ENCODE assay signal across 23 cellular contexts in the genomic region with DNA sequence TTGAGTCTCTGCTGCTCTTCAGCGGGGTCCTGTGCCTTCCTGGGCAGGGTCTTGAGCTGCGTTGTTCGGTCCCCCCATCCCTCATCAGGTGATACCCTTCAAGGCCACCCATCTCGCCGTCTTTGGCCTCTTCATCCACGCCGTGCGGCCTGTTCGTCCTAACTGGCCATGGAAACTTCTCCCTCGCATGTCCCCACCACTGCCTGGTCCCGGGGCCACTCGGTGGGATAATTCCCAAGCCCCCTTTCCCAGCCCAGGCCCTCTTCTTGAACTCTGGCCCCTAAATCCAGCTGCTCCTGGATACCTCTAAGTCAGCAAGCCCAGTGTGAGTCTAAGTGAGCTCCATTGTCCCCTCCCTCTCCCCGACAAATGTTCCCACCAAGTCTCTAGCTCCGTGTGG.
DNase-seq lines count a peak whose midpoint lies in the region; ATAC-seq and TF ChIP-seq lines count a peak whose summit lies in the region.
"Had no signal": no experiment of that assay in that cellular context is flagged by ENCODE, and none has a peak within 500 bp of the region (broad histone marks: within the 10 kb centered on the region; RNA-seq: fewer than 3 reads in every experiment).

No MANE protein-coding gene starts in this region.

- H2AFZ ChIP-seq in neuronal stem cell (ENCODE audit: low read length) = no peak overlapping the region

- H2BK120ac ChIP-seq in neuronal stem cell (ENCODE audit: low read depth, low read length) = no peak overlapping the region

- H3K9me3 Mint-ChIP-seq in IgD-negative memory B cell (no peaks in the 10 kb centered on the region), type B pancreatic cell (no peaks in the 10 kb centered on the region), glutamatergic neuron (ENCODE audit: unreplicated experiment) (peaks cover 4% of the 10 kb centered on the region)
- H3K9me3 Mint-ChIP-seq in central memory CD8-positive, alpha-beta T cell = no peaks in the 10 kb centered on the region
- H3K9me3 Mint-ChIP-seq in activated CD4-positive, alpha-beta T cell treated with anti-CD3 and anti-CD28 coated beads, Interleukin-2, amount 10 ng/mL, durations not matched to agents 24 days and 14 days = no peaks in the 10 kb centered on the region
- H3K9me3 Mint-ChIP-seq: CD8-positive, alpha-beta memory T cell; HFFc6 had no signal

- peak overlapping the region; percentile 17 for H3K14ac ChIP-seq in neuronal stem cell (ENCODE audit: low read length)

- no peak overlapping the region for H2BK15ac ChIP-seq in neuronal stem cell (ENCODE audit: low read length)

- H3K79me1 ChIP-seq in neuronal stem cell (ENCODE audit: low read depth, low read length) = no peaks in the 10 kb centered on the region

- H3K4me3 Mint-ChIP-seq in IgD-negative memory B cell (peak overlapping the region in 1 of 4 donors; percentile 22), type B pancreatic cell (no peak overlapping the region), glutamatergic neuron (ENCODE audit: unreplicated experiment) (no peak overlapping the region)
- H3K4me3 Mint-ChIP-seq in central memory CD8-positive, alpha-beta T cell = no peak overlapping the region
- H3K4me3 Mint-ChIP-seq in activated CD4-positive, alpha-beta T cell treated with anti-CD3 and anti-CD28 coated beads, Interleukin-2, amount 10 ng/mL, durations not matched to agents 24 days and 14 days = no peak overlapping the region
- H3K4me3 Mint-ChIP-seq: CD8-positive, alpha-beta memory T cell; HFFc6 had no signal

- H3K4ac ChIP-seq in neuronal stem cell (ENCODE audit: low read length) = no peak overlapping the region

- H2BK12ac ChIP-seq in neuronal stem cell (ENCODE audit: low read length) = no peak overlapping the region

- no peak overlapping the region for H2AK5ac ChIP-seq in neuronal stem cell (ENCODE audit: low read depth, low read length)

- ATAC-seq in central memory CD8-positive, alpha-beta T cell (replicated peaks; ENCODE audit: extremely low read depth, poor library complexity, severe bottlenecking) = no peak
- no peak for ATAC-seq in HG02970 (IDR thresholded peaks at IDR 0.05; ENCODE audit: low FRiP score, unreplicated experiment)
- ATAC-seq: Panc1 had no signal

- H3K36me3 ChIP-seq in neuronal stem cell (replicated peaks in 1 of 2; ENCODE audit: control insufficient read depth in 2 of 2, insufficient read depth in 2 of 2, low read length in 2 of 2) = no peaks in the 10 kb centered on the region
- H3K36me3 ChIP-seq: MG63 had no signal

- H4K91ac ChIP-seq in neuronal stem cell (ENCODE audit: low read depth, low read length, poor library complexity) = no peak overlapping the region

- H3K23ac ChIP-seq in neuronal stem cell (ENCODE audit: low read depth, low read length, poor library complexity) = peak overlapping the region; percentile 58

- H3K27ac Mint-ChIP-seq in IgD-negative memory B cell (peak overlapping the region in 2 of 3 donors; percentile 47 to 88), type B pancreatic cell (peak overlapping the region; percentile 57), glutamatergic neuron (ENCODE audit: unreplicated experiment) (no peak overlapping the region)
- peak overlapping the region; percentile 90 for H3K27ac Mint-ChIP-seq in central memory CD8-positive, alpha-beta T cell (ENCODE audit: low read depth)
- H3K27ac Mint-ChIP-seq in activated CD4-positive, alpha-beta T cell treated with anti-CD3 and anti-CD28 coated beads, Interleukin-2, amount 10 ng/mL, durations not matched to agents 24 days and 14 days = no peak overlapping the region
- H3K27ac Mint-ChIP-seq: HFFc6 had no signal

- H4K8ac ChIP-seq in neuronal stem cell (ENCODE audit: low read depth, low read length) = no peak overlapping the region

- no peak overlapping the region for H3K18ac ChIP-seq in neuronal stem cell (ENCODE audit: low read length)

- intact Hi-C loops in activated CD4-positive, alpha-beta T cell treated with anti-CD3 and anti-CD28 coated beads, Interleukin-2, amount 10 ng/mL, durations not matched to agents 24 days and 14 days (cut with micrococcal nuclease) = no loop called here

- H2BK5ac ChIP-seq in neuronal stem cell (ENCODE audit: low read length) = no peak overlapping the region

- H3K27ac ChIP-seq in neuronal stem cell (replicated peaks; ENCODE audit: low read length) = no peak overlapping the region
- H3K27ac ChIP-seq: C4-2B, SK-N-MC had no signal

- H3K4me1 ChIP-seq in neuronal stem cell (ENCODE audit: control insufficient read depth in 2 of 2, insufficient read depth in 1 of 2, low read depth in 1 of 2, low read length in 2 of 2) = no peaks in the 10 kb centered on the region

- H3K9me3 ChIP-seq in neuronal stem cell (replicated peaks in 1 of 2; ENCODE audit: control insufficient read depth in 2 of 2, insufficient read depth in 1 of 2, low read depth in 1 of 2, low read length in 2 of 2) = no peaks in the 10 kb centered on the region
- H3K9me3 ChIP-seq: MG63 had no signal

- H3K27me3 Mint-ChIP-seq in IgD-negative memory B cell (no peaks in the 10 kb centered on the region), type B pancreatic cell (no peaks in the 10 kb centered on the region), glutamatergic neuron (ENCODE audit: unreplicated experiment) (peaks cover 5% of the 10 kb centered on the region)
- H3K27me3 Mint-ChIP-seq in central memory CD8-positive, alpha-beta T cell = no peaks in the 10 kb centered on the region
- no peaks in the 10 kb centered on the region for H3K27me3 Mint-ChIP-seq in activated CD4-positive, alpha-beta T cell treated with anti-CD3 and anti-CD28 coated beads, Interleukin-2, amount 10 ng/mL, durations not matched to agents 24 days and 14 days
- H3K27me3 Mint-ChIP-seq: CD8-positive, alpha-beta memory T cell had no signal

- H3K9ac ChIP-seq in neuronal stem cell (ENCODE audit: low read depth, low read length, poor library complexity) = no peak overlapping the region

- no peak overlapping the region for H3K4me3 ChIP-seq in neuronal stem cell (ENCODE audit: low read length in 2 of 2)
- H3K4me3 ChIP-seq: MG63, SK-N-MC had no signal

- H3K36me3 Mint-ChIP-seq in IgD-negative memory B cell (peaks cover 5% of the 10 kb centered on the region), type B pancreatic cell (peaks cover 5% of the 10 kb centered on the region), glutamatergic neuron (ENCODE audit: unreplicated experiment) (no peaks in the 10 kb centered on the region)
- H3K36me3 Mint-ChIP-seq in central memory CD8-positive, alpha-beta T cell (ENCODE audit: insufficient read depth) = peaks cover 6% of the 10 kb centered on the region
- no peaks in the 10 kb centered on the region for H3K36me3 Mint-ChIP-seq in activated CD4-positive, alpha-beta T cell treated with anti-CD3 and anti-CD28 coated beads, Interleukin-2, amount 10 ng/mL, durations not matched to agents 24 days and 14 days (ENCODE audit: low read depth)

- WGBS in neuronal stem cell (ENCODE audit: extremely low coverage in 2 of 2, insufficient read length in 2 of 2, insufficient replicate concordance in 1 of 2), 2 donors = no CpG with 5 or more reads among the region's 14 CpGs

- no peaks in the 10 kb centered on the region for H3K27me3 ChIP-seq in neuronal stem cell (ENCODE audit: control insufficient read depth in 3 of 3, insufficient read depth in 3 of 3, low read depth in 1 of 3, low read length in 3 of 3)
- H3K27me3 ChIP-seq: MG63 had no signal

- no peak overlapping the region for H3K4me2 ChIP-seq in neuronal stem cell (ENCODE audit: insufficient read depth, low read length, poor library complexity, severe bottlenecking)

- no peak for TF ChIP-seq CTCF in type B pancreatic cell (conservative IDR thresholded peaks at IDR 0.05)
- no peak for TF ChIP-seq CTCF in glutamatergic neuron (IDR thresholded peaks at IDR 0.05; ENCODE audit: partially characterized antibody, unreplicated experiment)

- H3K4me1 Mint-ChIP-seq in IgD-negative memory B cell = peaks cover 41 to 55% (median 53%) of the 10 kb centered on the region in 3 donors
- peaks cover 38% of the 10 kb centered on the region for H3K4me1 Mint-ChIP-seq in central memory CD8-positive, alpha-beta T cell
- H3K4me1 Mint-ChIP-seq in type B pancreatic cell (ENCODE audit: unreplicated experiment) = peaks cover 5% of the 10 kb centered on the region
- H3K4me1 Mint-ChIP-seq in activated CD4-positive, alpha-beta T cell treated with anti-CD3 and anti-CD28 coated beads, Interleukin-2, amount 10 ng/mL, durations not matched to agents 24 days and 14 days = peaks cover 10% of the 10 kb centered on the region
- H3K4me1 Mint-ChIP-seq in glutamatergic neuron (ENCODE audit: low read depth, unreplicated experiment) = no peaks in the 10 kb centered on the region

- DNase-seq in central memory CD8-positive, alpha-beta T cell (ENCODE audit: low spot score in 2 of 2) = no peak
- DNase-seq in neuronal stem cell (ENCODE audit: low spot score) = no peak
- no peak for DNase-seq in type B pancreatic cell (ENCODE audit: extremely low spot score, unreplicated experiment)
- DNase-seq in activated CD4-positive, alpha-beta T cell treated with anti-CD3 and anti-CD28 coated beads, Interleukin-2, amount 10 ng/mL, durations not matched to agents 24 days and 14 days = no peak
- DNase-seq in NCI-H82 treated with DMSO at 0.1 percent for 48 hours (lab: John Stamatoyannopoulos, UW; ENCODE audit: unreplicated experiment) = no peak
- no peak for DNase-seq in glutamatergic neuron
- DNase-seq: CD8-positive, alpha-beta memory T cell; DMS79 treated with DMSO at 0.1 percent for 48 hours; GF-D8; H7; HFFc6; KG1; MG63; NCI-H1105 treated with DMSO at 0.1 percent for 48 hours; NCI-H2029 treated with DMSO at 0.1 percent for 48 hours; NCI-H446 treated with DMSO at 0.1 percent for 48 hours; NCI-H526 treated with DMSO at 0.1 percent for 48 hours; SIG-M5 had no signal

Comparison
In these comparisons a context has a peak if more than half of its experiments do, and no peak if none do; other contexts are left out.
1. H3K27ac Mint-ChIP-seq: peak in IgD-negative memory B cell (2 of 3), central memory CD8-positive, alpha-beta T cell (single experiment) and type B pancreatic cell (single experiment); none in activated CD4-positive, alpha-beta T cell treated with anti-CD3 and anti-CD28 coated beads, Interleukin-2, amount 10 ng/mL, durations not matched to agents 24 days and 14 days (single experiment) and glutamatergic neuron (single experiment).